In genomic region chr1:47438321-47439150, GRCh38 we compare ENCODE assay signal across 8 cellular contexts. TPM values are rescaled to one million over a fixed set of nuclear protein-coding genes. Genes with fewer than 3 reads are reported as not detected.
DNase-seq lines count a peak whose midpoint lies in the region; ATAC-seq lines count a peak whose summit lies in the region.

No MANE protein-coding gene starts in this region.

- H3K27me3 ChIP-seq in effector memory CD4-positive, alpha-beta T cell (replicated peaks; ENCODE audit: control insufficient read depth, insufficient read depth, low read length, poor library complexity, severe bottlenecking) = peaks cover 36% of the 10 kb centered on the region

- peaks cover 18% of the 10 kb centered on the region for H3K4me1 ChIP-seq in effector memory CD4-positive, alpha-beta T cell (ENCODE audit: control insufficient read depth, insufficient read depth, low read length, poor library complexity, severe bottlenecking)

- peak overlapping the region; percentile 58 for H3K4me3 ChIP-seq in effector memory CD4-positive, alpha-beta T cell (ENCODE audit: insufficient read depth, low read depth, low read length, poor library complexity, severe bottlenecking)

- no peak for ATAC-seq in GM18517 (IDR thresholded peaks at IDR 0.05; ENCODE audit: unreplicated experiment)
- ATAC-seq in left lobe of liver = no peak
- no peak for ATAC-seq in HG02884 (IDR thresholded peaks at IDR 0.05; ENCODE audit: unreplicated experiment)

- peak overlapping the region; percentile 55 for H3K27ac ChIP-seq in effector memory CD4-positive, alpha-beta T cell (ENCODE audit: insufficient read depth, low read length, poor library complexity, severe bottlenecking)

- H3K36me3 ChIP-seq in effector memory CD4-positive, alpha-beta T cell (ENCODE audit: control insufficient read depth, insufficient read depth, low read length) = no peaks in the 10 kb centered on the region

- DNase-seq in DMS 273 (lab: John Stamatoyannopoulos, UW; ENCODE audit: unreplicated experiment) (peak; percentile 43), DMS 273 treated with DMSO at 0.1 percent for 48 hours (lab: John Stamatoyannopoulos, UW) (no peak), T-helper 2 cell (peak in 4 of 5 experiments; percentile 17 to 62 (median 29)), retina (peak; percentile 65), left lobe of liver (ENCODE audit: low spot score) (no peak)
- DNase-seq in effector memory CD4-positive, alpha-beta T cell = peak in 2 of 3 donors; percentile 16 to 19

- H3K9me3 ChIP-seq in effector memory CD4-positive, alpha-beta T cell (ENCODE audit: control insufficient read depth, low read length) = no peaks in the 10 kb centered on the region

RNA-seq across cellular contexts. Expression of gene FOXD2, which starts 0.7 kb away (rescaled TPM):
- 0.55 TPM for total RNA-seq in left lobe of liver

RNA-seq across cellular contexts. Expression of gene FOXE3, which starts 22.5 kb away (rescaled TPM):
- not detected for total RNA-seq in left lobe of liver

Comparison
In these comparisons a context has a peak if more than half of its experiments do, and no peak if none do; other contexts are left out.
1. DNase-seq: peak in DMS 273 (single experiment), T-helper 2 cell (4 of 5), effector memory CD4-positive, alpha-beta T cell (2 of 3) and retina (single experiment); none in DMS 273 treated with DMSO at 0.1 percent for 48 hours (single experiment) and left lobe of liver (single experiment).